ENCODE assay signal across 23 cellular contexts in the genomic region with DNA sequence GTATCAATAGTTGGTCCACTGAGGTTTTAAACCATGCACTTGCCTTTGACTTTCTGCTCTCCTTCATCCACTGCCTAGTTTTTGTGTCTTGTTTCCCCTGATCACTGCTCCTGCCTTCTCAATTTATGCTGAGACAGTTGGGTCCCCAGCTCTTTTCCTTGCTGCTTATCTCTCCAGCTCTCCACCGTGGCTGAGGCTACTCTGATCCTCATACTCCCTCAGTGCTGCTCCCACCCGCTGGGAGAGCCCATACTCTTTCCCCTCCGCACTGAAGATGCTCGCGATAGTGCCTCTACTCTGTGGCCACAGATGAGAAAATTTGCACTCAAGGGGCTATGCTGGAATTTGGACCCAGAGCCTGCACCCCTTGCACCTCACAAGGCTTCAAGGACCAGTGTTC. TPM values are rescaled to one million over a fixed set of nuclear protein-coding genes. Genes with fewer than 3 reads are reported as not detected.
"Had no signal": no experiment of that assay in that cellular context is flagged by ENCODE, and none has a peak within 500 bp of the region (broad histone marks: within the 10 kb centered on the region; RNA-seq: fewer than 3 reads in every experiment).

No MANE protein-coding gene starts in this region.

- H3K27ac ChIP-seq: KMS-11, SJSA1, SK-N-MC had no signal

- H3K36me3 ChIP-seq: SJSA1 had no signal

- H3K9me3 ChIP-seq: SJSA1 had no signal

- H3K4me2 ChIP-seq: KMS-11 had no signal

- H3K9ac ChIP-seq: KMS-11 had no signal

- H3K4me3 ChIP-seq: SJSA1, SK-N-MC had no signal

- DNase-seq: IMR-90, Kasumi-1, MM.1S, NCI-H1092 treated with DMSO at 0.1 percent for 48 hours, NCI-H1436, NCI-H1694, NCI-H187 treated with DMSO at 0.1 percent for 48 hours, NCI-H2029 treated with DMSO at 0.1 percent for 48 hours, NCI-H2171 treated with DMSO at 0.1 percent for 48 hours, NCI-H345, NCI-H510A treated with DMSO at 0.1 percent for 48 hours, NCI-H526 treated with DMSO at 0.1 percent for 48 hours, NCI-H748 treated with DMSO at 0.1 percent for 48 hours, Right ventricle myocardium superior, RPMI8226, SIG-M5 had no signal

- FAIRE-seq: HepG2, RCC 7860 had no signal

- ATAC-seq: HepG2 had no signal

RNA-seq across cellular contexts. Expression of a gene that starts 3.4 kb away (rescaled TPM):
- total RNA-seq: HepG2, HT1080, IMR-90 had no signal

RNA-seq across cellular contexts. Expression of a gene that starts 17.8 kb away (rescaled TPM):
- total RNA-seq: HepG2, HT1080, IMR-90, M059J, Right ventricle myocardium superior, SJSA1 had no signal
- polyA plus RNA-seq: HepG2, IMR-90 had no signal

RNA-seq across cellular contexts. Expression of a gene that starts 33.2 kb away (rescaled TPM):
- total RNA-seq: HepG2, SJSA1 had no signal
- polyA plus RNA-seq: HepG2 had no signal
